16 cellular contexts compared by ENCODE assay signal in the genomic region with DNA sequence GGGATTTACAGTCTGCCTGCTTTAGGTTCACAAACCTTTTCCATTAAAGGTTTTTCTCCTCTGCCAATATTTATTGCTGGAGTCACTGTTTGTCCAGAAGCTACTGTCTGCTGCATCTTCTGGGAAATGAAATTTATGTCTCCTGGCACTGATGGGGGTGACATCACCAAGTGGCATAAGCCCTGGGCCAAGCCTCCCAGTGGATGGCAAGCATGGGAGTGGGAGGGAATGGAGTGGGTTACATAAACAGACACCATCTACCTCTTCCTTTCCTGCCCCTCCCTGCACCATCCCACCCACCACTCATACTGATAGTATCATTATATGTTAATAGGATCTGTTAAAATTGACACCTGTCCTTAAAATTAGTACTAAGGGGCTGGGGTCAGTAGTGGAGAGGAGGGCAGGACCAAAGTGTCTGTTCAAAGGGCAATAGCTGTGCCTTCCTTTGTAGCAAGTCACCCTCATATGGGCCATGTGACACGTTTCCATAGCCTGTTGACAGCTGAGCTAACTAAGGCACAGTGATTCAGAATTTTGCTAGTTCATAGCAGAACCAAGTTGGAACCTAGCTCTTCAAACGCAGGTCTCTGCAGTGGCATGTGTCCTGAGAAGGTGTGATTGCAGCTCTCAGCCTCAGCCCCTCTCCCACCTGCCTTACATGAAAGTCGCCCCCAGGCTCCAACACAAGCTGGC.
DNase-seq lines count a peak whose midpoint lies in the region; ATAC-seq, FAIRE-seq and TF ChIP-seq lines count a peak whose summit lies in the region.
"Had no signal": no experiment of that assay in that cellular context is flagged by ENCODE, and none has a peak within 500 bp of the region (broad histone marks: within the 10 kb centered on the region; RNA-seq: fewer than 3 reads in every experiment).

No MANE protein-coding gene starts in this region.

- TF ChIP-seq CTCF in upper lobe of left lung (IDR thresholded peaks at IDR 0.05) = no peak

- H3K4me3 Mint-ChIP-seq in activated naive CD4-positive, alpha-beta T cell treated with anti-CD3 and anti-CD28 coated beads, Interleukin-2, amount 10 ng/mL, durations not matched to agents 7 days and 5 days = no peak overlapping the region

- ATAC-seq in Right ventricle myocardium superior (ENCODE audit: poor library complexity) = peak; percentile 50
- no peak for ATAC-seq in left cardiac atrium
- peak; percentile 75 for ATAC-seq in left ventricle myocardium superior
- no peak for ATAC-seq in upper lobe of left lung (ENCODE audit: low FRiP score in 2 of 2)
- ATAC-seq: Panc1 had no signal

- H3K4me3 ChIP-seq in MG63 (no peak overlapping the region), upper lobe of left lung (no peak overlapping the region)

- H3K9me3 ChIP-seq in MG63 (no peaks in the 10 kb centered on the region), upper lobe of left lung (no peaks in the 10 kb centered on the region)

- TF ChIP-seq POLR2A in upper lobe of left lung (IDR thresholded peaks at IDR 0.05) = no peak

- H3K4me1 ChIP-seq in upper lobe of left lung = no peaks in the 10 kb centered on the region

- H3K27ac Mint-ChIP-seq in activated naive CD4-positive, alpha-beta T cell treated with anti-CD3 and anti-CD28 coated beads, Interleukin-2, amount 10 ng/mL, durations not matched to agents 7 days and 5 days = no peak overlapping the region

- no peaks in the 10 kb centered on the region for H3K9me3 Mint-ChIP-seq in activated naive CD4-positive, alpha-beta T cell treated with anti-CD3 and anti-CD28 coated beads, Interleukin-2, amount 10 ng/mL, durations not matched to agents 7 days and 5 days

- H3K27me3 ChIP-seq in MG63 (peaks cover under 1% of the 10 kb centered on the region; the same call in 1 of the 2 replicates), upper lobe of left lung (no peaks in the 10 kb centered on the region)

- H3K27ac ChIP-seq in upper lobe of left lung = no peak overlapping the region
- H3K27ac ChIP-seq: C4-2B had no signal

- no peaks in the 10 kb centered on the region for H3K4me1 Mint-ChIP-seq in activated naive CD4-positive, alpha-beta T cell treated with anti-CD3 and anti-CD28 coated beads, Interleukin-2, amount 10 ng/mL, durations not matched to agents 7 days and 5 days

- DNase-seq in Right ventricle myocardium superior (no peak), left cardiac atrium (no peak), MG63 (peak; percentile 31), left ventricle myocardium superior (no peak), urothelium cell line (ENCODE audit: low spot score) (no peak), upper lobe of left lung (no peak)
- DNase-seq in activated naive CD4-positive, alpha-beta T cell treated with anti-CD3 and anti-CD28 coated beads, Interleukin-2, amount 10 ng/mL, durations not matched to agents 7 days and 5 days = no peak
- DNase-seq: DMS153, IMR-90, Kasumi-1, NCI-H1105 treated with DMSO at 0.1 percent for 48 hours, NCI-H187, NCI-H510A had no signal

- H3K36me3 Mint-ChIP-seq in activated naive CD4-positive, alpha-beta T cell treated with anti-CD3 and anti-CD28 coated beads, Interleukin-2, amount 10 ng/mL, durations not matched to agents 7 days and 5 days = no peaks in the 10 kb centered on the region

- 74 to 85% methylated on average over 3 of the region's 3 CpGs for WGBS in upper lobe of left lung, 2 donors

- FAIRE-seq in urothelium cell line (lab: Jason Lieb, UNC) = peak; percentile 35
- FAIRE-seq: H54 had no signal

- peaks cover 51% of the 10 kb centered on the region for H3K27me3 Mint-ChIP-seq in activated naive CD4-positive, alpha-beta T cell treated with anti-CD3 and anti-CD28 coated beads, Interleukin-2, amount 10 ng/mL, durations not matched to agents 7 days and 5 days

- TF ChIP-seq EP300 in upper lobe of left lung (IDR thresholded peaks at IDR 0.05) = no peak

- CTCF ChIA-PET in activated naive CD4-positive, alpha-beta T cell treated with anti-CD3 and anti-CD28 coated beads, Interleukin-2, amount 10 ng/mL, durations not matched to agents 7 days and 5 days (lab: Charles Lee) = interaction anchor here (1.1 kb wide), 1 partner anchor 13 kb away, joined by 5 read pairs; no protein-coding TSS in a partner anchor

- intact Hi-C loops in Right ventricle myocardium superior (cut with DNase I) = no loop called here
- intact Hi-C loops in left cardiac atrium (cut with DNase I) = no loop called here
- intact Hi-C loops in left ventricle myocardium superior (cut with micrococcal nuclease) = no loop called here

- H3K36me3 ChIP-seq in MG63 (no peaks in the 10 kb centered on the region), upper lobe of left lung (no peaks in the 10 kb centered on the region)

Comparison
In these comparisons a context has a peak if more than half of its experiments do, and no peak if none do; other contexts are left out.
1. ATAC-seq: peak in Right ventricle myocardium superior (single experiment) and left ventricle myocardium superior (single experiment); none in left cardiac atrium (0 of 2) and upper lobe of left lung (0 of 2).